ENCODE assay signal across 17 cellular contexts in the genomic region with DNA sequence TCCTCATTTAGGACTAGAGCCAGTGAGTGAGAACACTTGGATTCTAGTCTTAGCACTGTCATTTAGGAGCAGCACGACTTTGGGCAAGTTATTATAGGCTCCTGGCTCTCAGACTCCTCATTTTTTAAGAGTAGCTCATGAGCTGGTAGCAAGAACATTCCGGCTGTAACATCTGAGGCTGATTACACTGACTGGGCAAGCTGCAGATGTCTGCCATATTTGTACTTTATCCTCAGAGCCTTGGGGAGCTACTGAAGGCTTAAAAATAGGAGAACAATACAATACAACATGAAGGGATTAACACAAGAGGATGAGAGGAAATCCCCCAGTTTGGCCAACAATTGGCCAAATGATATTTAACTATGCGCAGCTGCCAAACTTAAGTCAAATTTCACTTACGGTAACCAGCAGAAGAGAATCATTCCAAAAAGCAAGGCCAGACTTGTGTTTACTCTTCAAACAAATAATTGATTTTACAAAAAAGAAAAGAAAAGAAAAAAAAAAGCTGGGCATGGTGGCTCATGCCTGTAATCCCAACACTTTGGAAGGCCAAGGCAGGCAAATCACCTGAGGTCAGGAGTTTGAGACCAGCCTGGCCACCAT.
A peak's percentile ranks its signal among the peaks of the same experiment; 100 is the strongest.
DNase-seq lines count a peak whose midpoint lies in the region; ATAC-seq, FAIRE-seq and TF ChIP-seq lines count a peak whose summit lies in the region.
"Had no signal": no experiment of that assay in that cellular context is flagged by ENCODE, and none has a peak within 500 bp of the region (broad histone marks: within the 10 kb centered on the region; RNA-seq: fewer than 3 reads in every experiment).

No MANE protein-coding gene starts in this region.

- no peaks in the 10 kb centered on the region for H3K9me2 ChIP-seq in PC-3 (replicated peaks; ENCODE audit: low read length)

- H2BK15ac ChIP-seq in H1 (ENCODE audit: low read length) (0 out of 2 replicates have a peak overlapping the region, but pooled peaks have one; percentile 5), mesenchymal stem cell (ENCODE audit: low read depth, poor library complexity, severe bottlenecking) (no peak overlapping the region)

- H3K4me1 ChIP-seq in H1 (replicated peaks in 1 of 4; ENCODE audit: control insufficient read depth in 3 of 4, insufficient read depth in 4 of 4, low read length in 3 of 4) (no peaks in the 10 kb centered on the region; a peak in 1 of 7 replicates), mesenchymal stem cell (ENCODE audit: control insufficient read depth, insufficient read depth, low read depth, low read length) (no peaks in the 10 kb centered on the region), PC-3 (ENCODE audit: insufficient read depth, low read length) (peaks cover 27% of the 10 kb centered on the region)

- no peak overlapping the region for H4K91ac ChIP-seq in H1 (replicated peaks; ENCODE audit: insufficient read length, low read length)
- no peak overlapping the region for H4K91ac ChIP-seq in mesenchymal stem cell (ENCODE audit: low read length)

- H4K8ac ChIP-seq in H1 (ENCODE audit: extremely low read depth, insufficient read depth, low read length), result no peak overlapping the region
- H4K8ac ChIP-seq in mesenchymal stem cell (ENCODE audit: low read length), result no peak overlapping the region

- H3K4me3 Mint-ChIP-seq in activated naive CD8-positive, alpha-beta T cell treated with anti-CD3 and anti-CD28 coated beads for 36 hours, result no peak overlapping the region
- H3K4me3 Mint-ChIP-seq: CD14-positive monocyte, HFFc6 had no signal

- no peak overlapping the region for H3K27ac ChIP-seq in H1 (ENCODE audit: low read depth, low read length)
- no peak overlapping the region for H3K27ac ChIP-seq in mesenchymal stem cell (ENCODE audit: low read length, poor library complexity, severe bottlenecking)
- no peak overlapping the region for H3K27ac ChIP-seq in PC-3 (ENCODE audit: low read length)
- H3K27ac ChIP-seq: HL-60 had no signal

- H3F3A ChIP-seq in PC-3 (ENCODE audit: low read length, unreplicated experiment), result no peaks in the 10 kb centered on the region

- intact Hi-C loops in PC-3 (cut with micrococcal nuclease), result no loop called here

- H3K18ac ChIP-seq in H1 (ENCODE audit: extremely low read depth, low read length), result no peak overlapping the region
- H3K18ac ChIP-seq in mesenchymal stem cell (ENCODE audit: low read depth in 1 of 2, low read length in 2 of 2), result no peak overlapping the region

- H2AK5ac ChIP-seq in H1 (ENCODE audit: low read depth, low read length) (no peak overlapping the region), mesenchymal stem cell (ENCODE audit: low read length, severe bottlenecking) (no peak overlapping the region)

- DNase-seq in AG09319 (ENCODE audit: extremely low read depth, low read depth), result peak; percentile 7
- peak; percentile 31 for DNase-seq in GM03348 (ENCODE audit: low spot score)
- DNase-seq in H1 (ENCODE audit: low read depth in 1 of 2, low spot score in 2 of 2), result no peak
- no peak for DNase-seq in mesenchymal stem cell
- no peak for DNase-seq in activated naive CD8-positive, alpha-beta T cell treated with anti-CD3 and anti-CD28 coated beads for 36 hours
- DNase-seq in PC-3, result no peak
- DNase-seq in NCI-H2029 treated with DMSO at 0.1 percent for 48 hours (lab: John Stamatoyannopoulos, UW), result no peak
- DNase-seq: COR-L47, GOT3, HFFc6, KG1, NCI-H1048, NCI-H2107, NCI-H69 had no signal

- H3K23me2 ChIP-seq in H1 (ENCODE audit: low read depth, low read length), result no peaks in the 10 kb centered on the region

- peaks cover 6% of the 10 kb centered on the region for H3K27me3 Mint-ChIP-seq in activated naive CD8-positive, alpha-beta T cell treated with anti-CD3 and anti-CD28 coated beads for 36 hours

- H3K4me2 ChIP-seq in H1 (ENCODE audit: insufficient read depth in 1 of 2, low read depth in 2 of 2, low read length in 2 of 2) (no peak overlapping the region), mesenchymal stem cell (ENCODE audit: low read length, poor library complexity, severe bottlenecking) (no peak overlapping the region), PC-3 (ENCODE audit: low read length) (no peak overlapping the region)

- no peaks in the 10 kb centered on the region for H3K27me3 ChIP-seq in H1 (replicated peaks in 1 of 4; ENCODE audit: control insufficient read depth in 3 of 4, extremely low read depth in 1 of 4, insufficient read depth in 3 of 4, low read length in 3 of 4)
- no peaks in the 10 kb centered on the region for H3K27me3 ChIP-seq in mesenchymal stem cell (ENCODE audit: control insufficient read depth in 1 of 2, insufficient read depth in 1 of 2, low read length in 2 of 2)
- H3K27me3 ChIP-seq in PC-3 (ENCODE audit: low read length), result no peaks in the 10 kb centered on the region

- H2BK120ac ChIP-seq in H1 (replicated peaks; ENCODE audit: low read depth, low read length) (peak overlapping the region; percentile 55), mesenchymal stem cell (ENCODE audit: low read depth, low read length) (no peak overlapping the region)

- ATAC-seq in PC-3, result no peak

- H3K14ac ChIP-seq in H1 (ENCODE audit: insufficient read length), result no peak overlapping the region
- no peak overlapping the region for H3K14ac ChIP-seq in mesenchymal stem cell (ENCODE audit: low read length in 2 of 2)

- H2BK12ac ChIP-seq in H1 (ENCODE audit: low read depth, low read length) (no peak overlapping the region), mesenchymal stem cell (ENCODE audit: low read length in 2 of 2) (no peak overlapping the region)

- WGBS in H1 (ENCODE audit: extremely low coverage in 1 of 2, insufficient coverage in 1 of 2, insufficient read length in 1 of 2, insufficient replicate concordance in 2 of 2, low coverage in 1 of 2, low lambda C conversion rate in 2 of 2, missing lambda C conversion rate in 1 of 2), 2 experiments, result 88% methylated on average over 4 of the region's 4 CpGs; no CpG with 5 or more reads in 1 of the 2 experiments
- WGBS in mesenchymal stem cell, result 86% methylated on average over 3 of the region's 4 CpGs

- no peak for TF ChIP-seq POLR2A in H1 (IDR thresholded peaks at IDR 0.05; ENCODE audit: control extremely low read depth in 1 of 2, low read depth in 2 of 2, low read length in 2 of 2)

- H3K56ac ChIP-seq in H1 (replicated peaks; ENCODE audit: insufficient read length, low read depth, low read length), result no peak overlapping the region

- H2BK20ac ChIP-seq in H1 (ENCODE audit: low read length), result no peak overlapping the region

- no peaks in the 10 kb centered on the region for H3K36me3 ChIP-seq in H1 (ENCODE audit: control insufficient read depth in 2 of 4, insufficient read depth in 4 of 4, low read length in 3 of 4)
- no peaks in the 10 kb centered on the region for H3K36me3 ChIP-seq in mesenchymal stem cell (ENCODE audit: control insufficient read depth in 1 of 2, insufficient read depth in 2 of 2, low read depth in 1 of 2, low read length in 2 of 2)
- H3K36me3 ChIP-seq in PC-3 (ENCODE audit: low read depth, low read length), result no peaks in the 10 kb centered on the region

- H3K9me3 ChIP-seq in H1 (ENCODE audit: insufficient read depth in 2 of 2, low read depth in 1 of 2, low read length in 1 of 2) (no peaks in the 10 kb centered on the region), mesenchymal stem cell (ENCODE audit: control insufficient read depth, low read length) (no peaks in the 10 kb centered on the region), PC-3 (ENCODE audit: low read length) (no peaks in the 10 kb centered on the region)

- FAIRE-seq in H1 (lab: Jason Lieb, UNC), result no peak
- FAIRE-seq: GM12891 had no signal

- no TSS peak for BruUV-seq in PC-3 (replicated peaks; lab: Mats Ljungman, UMichigan)

- no peak for TF ChIP-seq EP300 in H1 (IDR thresholded peaks at IDR 0.05; ENCODE audit: borderline replicate concordance in 1 of 2, low read depth in 2 of 2, low read length in 2 of 2)

- no peak for TF ChIP-seq CTCF in AG09319 (IDR thresholded peaks at IDR 0.05; ENCODE audit: low read depth, low read length)
- no peak for TF ChIP-seq CTCF in H1 (IDR thresholded peaks at IDR 0.05; ENCODE audit: control extremely low read depth in 1 of 3, insufficient read depth in 1 of 3, low read depth in 1 of 3, low read length in 3 of 3)
- TF ChIP-seq CTCF in PC-3 (conservative IDR thresholded peaks at IDR 0.05; ENCODE audit: low read depth, low read length), result no peak

- H3K36me3 Mint-ChIP-seq in activated naive CD8-positive, alpha-beta T cell treated with anti-CD3 and anti-CD28 coated beads for 36 hours, result no peaks in the 10 kb centered on the region
- H3K36me3 Mint-ChIP-seq: CD14-positive monocyte had no signal

- H3K27ac Mint-ChIP-seq in activated naive CD8-positive, alpha-beta T cell treated with anti-CD3 and anti-CD28 coated beads for 36 hours, result no peak overlapping the region
- H3K27ac Mint-ChIP-seq: CD14-positive monocyte, HFFc6 had no signal

- POLR2A ChIA-PET in H1 (lab: Charles Lee; ENCODE audit: partially characterized antibody), result interaction anchor here (0.6 kb wide), 1 partner anchor 1300 kb away, joined by 3 read pairs; no protein-coding TSS in a partner anchor
- POLR2A ChIA-PET in PC-3 (lab: Charles Lee; ENCODE audit: unreplicated experiment), result no interaction called here

- no peaks in the 10 kb centered on the region for H3K4me1 Mint-ChIP-seq in activated naive CD8-positive, alpha-beta T cell treated with anti-CD3 and anti-CD28 coated beads for 36 hours
- H3K4me1 Mint-ChIP-seq: CD14-positive monocyte had no signal

- CTCF ChIA-PET in H1 (lab: Charles Lee; ENCODE audit: partially characterized antibody), result interaction anchor here (0.6 to 2.0 kb wide), 10 partner anchors 10 to 1276 kb away, joined by 3 to 9 read pairs (median 3); no protein-coding TSS in a partner anchor
- CTCF ChIA-PET in PC-3 (lab: Charles Lee), result no interaction called here

- H2AFZ ChIP-seq in H1 (ENCODE audit: low read length) (0 out of 2 replicates have a peak overlapping the region, but pooled peaks have one; percentile 23), mesenchymal stem cell (ENCODE audit: low read depth, low read length) (peak overlapping the region; percentile 23), PC-3 (ENCODE audit: low read length) (no peak overlapping the region)

- H3K79me2 ChIP-seq in H1 (ENCODE audit: control insufficient read depth in 1 of 2, insufficient read depth in 2 of 2, low read length in 2 of 2) (no peaks in the 10 kb centered on the region), PC-3 (ENCODE audit: low read length) (no peaks in the 10 kb centered on the region)

- no peaks in the 10 kb centered on the region for H4K20me1 ChIP-seq in H1 (replicated peaks in 1 of 2; ENCODE audit: control insufficient read depth in 1 of 2, insufficient read depth in 2 of 2, low read length in 2 of 2)
- H4K20me1 ChIP-seq in PC-3 (ENCODE audit: low read length), result no peaks in the 10 kb centered on the region

- no peak overlapping the region for H4K5ac ChIP-seq in H1 (ENCODE audit: insufficient read length, low read depth, low read length)

- no peaks in the 10 kb centered on the region for H3K9me3 Mint-ChIP-seq in activated naive CD8-positive, alpha-beta T cell treated with anti-CD3 and anti-CD28 coated beads for 36 hours
- H3K9me3 Mint-ChIP-seq: CD14-positive monocyte, HFFc6 had no signal

- H3K23ac ChIP-seq in H1 (ENCODE audit: insufficient read length) (no peak overlapping the region), mesenchymal stem cell (ENCODE audit: low read length in 2 of 2) (no peak overlapping the region)

- H3K4ac ChIP-seq in H1 (replicated peaks; ENCODE audit: insufficient read length, low read depth, low read length) (no peak overlapping the region), mesenchymal stem cell (ENCODE audit: low read depth in 1 of 2, low read length in 2 of 2) (no peak overlapping the region)

- H3K9ac ChIP-seq in H1 (replicated peaks in 1 of 4; ENCODE audit: extremely low read depth in 1 of 4, low read depth in 3 of 4, low read length in 3 of 4) (no peak overlapping the region), mesenchymal stem cell (ENCODE audit: low read length) (no peak overlapping the region), PC-3 (ENCODE audit: low read length) (no peak overlapping the region)

- H2BK5ac ChIP-seq in H1 (ENCODE audit: low read depth, low read length) (no peak overlapping the region), mesenchymal stem cell (ENCODE audit: low read depth, low read length, poor library complexity, severe bottlenecking) (no peak overlapping the region)

- H3K79me1 ChIP-seq in H1 (ENCODE audit: low read depth, low read length), result no peaks in the 10 kb centered on the region
- no peaks in the 10 kb centered on the region for H3K79me1 ChIP-seq in mesenchymal stem cell (replicated peaks; ENCODE audit: low read length, poor library complexity, severe bottlenecking)

- no peak for TF ChIP-seq RAD21 in H1 (IDR thresholded peaks at IDR 0.05 in 1 of 2, conservative IDR thresholded peaks at IDR 0.05 in 1 of 2; ENCODE audit: low read depth in 2 of 2, low read length in 2 of 2)

- H3K4me3 ChIP-seq in H1 (ENCODE audit: extremely low read depth in 1 of 4, insufficient read depth in 2 of 4, low read depth in 3 of 4, low read length in 4 of 4), result no peak overlapping the region
- H3K4me3 ChIP-seq in mesenchymal stem cell (ENCODE audit: insufficient read depth in 1 of 2, low read depth in 1 of 2, low read length in 2 of 2), result no peak overlapping the region
- H3K4me3 ChIP-seq in PC-3 (ENCODE audit: low read length), result no peak overlapping the region

Comparison
In these comparisons a context has a peak if more than half of its experiments do, and no peak if none do; other contexts are left out.
1. DNase-seq: peak in AG09319 (single experiment) and GM03348 (single experiment); none in H1 (0 of 2), mesenchymal stem cell (single experiment), activated naive CD8-positive, alpha-beta T cell treated with anti-CD3 and anti-CD28 coated beads for 36 hours (single experiment), PC-3 (single experiment) and NCI-H2029 treated with DMSO at 0.1 percent for 48 hours (single experiment).